ENCODE assay signal across 10 cellular contexts in the genomic region with DNA sequence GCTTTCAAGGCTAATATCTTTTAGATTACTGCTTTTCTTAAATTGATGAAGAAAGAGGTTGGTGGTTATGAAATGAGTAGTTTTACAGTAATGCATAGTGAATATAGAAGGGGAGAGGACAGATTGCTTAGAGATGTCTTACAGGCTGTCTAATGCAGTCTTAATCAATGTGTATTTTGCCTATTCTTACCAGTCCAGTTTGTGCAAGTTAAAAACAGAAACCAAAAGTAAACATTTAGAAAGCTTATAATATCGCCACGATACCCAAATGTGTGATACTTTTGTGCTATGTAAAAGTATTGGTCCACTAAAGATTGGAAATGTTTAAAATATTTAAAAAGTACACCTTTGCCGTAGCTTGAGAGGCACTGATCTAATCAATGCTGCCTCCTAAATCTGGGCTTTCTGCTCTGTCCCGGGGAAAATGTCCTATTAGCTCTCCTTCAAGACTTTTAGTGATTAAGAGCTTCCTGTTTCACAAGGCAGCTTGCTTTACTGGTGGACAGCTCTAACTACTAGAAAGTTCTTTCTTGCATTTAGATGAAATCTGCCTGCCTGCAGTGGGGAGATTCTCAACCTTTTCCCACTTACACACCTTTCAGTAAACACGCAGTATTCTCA.
DNase-seq lines count a peak whose midpoint lies in the region; FAIRE-seq and TF ChIP-seq lines count a peak whose summit lies in the region.
"Had no signal": no experiment of that assay in that cellular context is flagged by ENCODE, and none has a peak within 500 bp of the region (broad histone marks: within the 10 kb centered on the region; RNA-seq: fewer than 3 reads in every experiment).

No MANE protein-coding gene starts in this region.

- no peaks in the 10 kb centered on the region for H3K27me3 ChIP-seq in GM23248 (replicated peaks; ENCODE audit: insufficient read depth)
- H3K27me3 ChIP-seq in brain microvascular endothelial cell (replicated peaks) = no peaks in the 10 kb centered on the region
- H3K27me3 ChIP-seq: neutrophil had no signal

- H3K4me3 ChIP-seq in GM23248 (peak overlapping the region; percentile 66), brain microvascular endothelial cell (ENCODE audit: low read depth, low read length) (no peak overlapping the region)

- no peaks in the 10 kb centered on the region for H3K9me3 ChIP-seq in GM23248 (ENCODE audit: low read depth)
- H3K9me3 ChIP-seq: neutrophil had no signal

- 0 out of 2 replicates have a peak, but pooled peaks cover 10% of the 10 kb centered on the region for H3K36me3 ChIP-seq in GM23248 (ENCODE audit: low read depth)
- no peaks in the 10 kb centered on the region for H3K36me3 ChIP-seq in brain microvascular endothelial cell (replicated peaks)
- H3K36me3 ChIP-seq: neutrophil had no signal

- WGBS in GM23248 (ENCODE audit: low coverage in 1 of 2, low lambda C conversion rate in 2 of 2, missing lambda C conversion rate in 2 of 2), 2 experiments = 64 to 65% methylated on average over 5 of the region's 5 CpGs

- H3K9ac ChIP-seq in GM23248 = peak overlapping the region; percentile 63

- H3F3A ChIP-seq in GM23248 (ENCODE audit: insufficient read depth) = no peaks in the 10 kb centered on the region

- 0 out of 2 replicates have a peak, but pooled peaks cover 4% of the 10 kb centered on the region for H3K79me2 ChIP-seq in GM23248 (ENCODE audit: insufficient read depth)

- no peaks in the 10 kb centered on the region for H3K9me2 ChIP-seq in GM23248 (ENCODE audit: insufficient read depth)

- FAIRE-seq in urothelium cell line (lab: Jason Lieb, UNC) = no peak
- FAIRE-seq: RCC 7860 had no signal

- no peaks in the 10 kb centered on the region for H3K4me1 ChIP-seq in GM23248 (ENCODE audit: insufficient read depth)

- no peak for TF ChIP-seq CTCF in brain microvascular endothelial cell (IDR thresholded peaks at IDR 0.05; ENCODE audit: low read depth, low read length, missing control alignments)

- in situ Hi-C loops in GM23248 (cut with MboI) (loop anchor here (10.0 to 25.0 kb wide), 2 partner anchors 699 to 787 kb away; partner anchors contain the start of genes CCDC122, ENOX1 and LACC1), brain microvascular endothelial cell (cut with HindIII; ENCODE audit: low pct_ligation_motif_present, low sequenced_read_pairs) (no loop called here), G401 (cut with HindIII; ENCODE audit: low sequenced_read_pairs) (no loop called here)

- H4K20me1 ChIP-seq in GM23248 (ENCODE audit: insufficient read depth) = no peaks in the 10 kb centered on the region

- H3K27ac ChIP-seq in GM23248 = 0 out of 2 replicates have a peak overlapping the region, but pooled peaks have one; percentile 2
- H3K27ac ChIP-seq in brain microvascular endothelial cell = peak overlapping the region; percentile 6
- H3K27ac ChIP-seq: neutrophil had no signal

- DNase-seq in AG20443 (ENCODE audit: low spot score) (peak; percentile 30), GM23248 (peak; percentile 54), brain microvascular endothelial cell (peak; percentile 19), myocyte (ENCODE audit: low read depth) (peak; percentile 30), urothelium cell line (ENCODE audit: low spot score) (no peak), G401 (ENCODE audit: low spot score) (no peak), C1 segment of cervical spinal cord (lab: John Stamatoyannopoulos, UW) (no peak)
- DNase-seq in activated CD4-positive, alpha-beta T cell treated with anti-CD3 and anti-CD28 coated beads, Interleukin-2, amount 50 U/mL, for 48 hours = no peak

- H3K4me2 ChIP-seq in GM23248 (ENCODE audit: unreplicated experiment) = peak overlapping the region; percentile 70

- H2AFZ ChIP-seq in GM23248 = peak overlapping the region; percentile 40; the same call in 1 of the 2 replicates

Comparison
In these comparisons a context has a peak if more than half of its experiments do, and no peak if none do; other contexts are left out.
1. DNase-seq: peak in AG20443 (single experiment), GM23248 (single experiment), brain microvascular endothelial cell (single experiment) and myocyte (single experiment); none in urothelium cell line (single experiment), G401 (single experiment), C1 segment of cervical spinal cord (0 of 14) and activated CD4-positive, alpha-beta T cell treated with anti-CD3 and anti-CD28 coated beads, Interleukin-2, amount 50 U/mL, for 48 hours (0 of 2).